In genomic region chr21:43958364-43959158, GRCh38 we compare ENCODE assay signal across 17 cellular contexts. TPM values are rescaled to one million over a fixed set of nuclear protein-coding genes. Genes with fewer than 3 reads are reported as not detected.
DNase-seq lines count a peak whose midpoint lies in the region; ATAC-seq, FAIRE-seq and TF ChIP-seq lines count a peak whose summit lies in the region.
"Had no signal": no experiment of that assay in that cellular context is flagged by ENCODE, and none has a peak within 500 bp of the region (broad histone marks: within the 10 kb centered on the region; RNA-seq: fewer than 3 reads in every experiment).

No MANE protein-coding gene starts in this region.

- H3K4me3 ChIP-seq in HepG2 (replicated peaks in 1 of 3; ENCODE audit: insufficient read depth in 1 of 3, low read depth in 2 of 3, low read length in 3 of 3) (no peak overlapping the region), right lobe of liver (no peak overlapping the region), bronchial epithelial cell (ENCODE audit: low read depth, low read length) (no peak overlapping the region)
- H3K4me3 ChIP-seq: GM23338, PC-9, testis had no signal

- no TSS peak for BruUV-seq in HepG2 (replicated peaks; lab: Mats Ljungman, UMichigan)

- no peak for TF ChIP-seq RAD21 in HepG2 (CRISPR knock-in tag; IDR thresholded peaks at IDR 0.05)

- H3K9me3 ChIP-seq in HepG2 (ENCODE audit: low read length) (no peaks in the 10 kb centered on the region), right lobe of liver (no peaks in the 10 kb centered on the region)
- H3K9me3 ChIP-seq: neutrophil, testis had no signal

- H3K4me1 ChIP-seq in HepG2 (ENCODE audit: insufficient read depth, low read length) = no peaks in the 10 kb centered on the region; the same call in 1 of the 2 replicates
- H3K4me1 ChIP-seq in right lobe of liver = peaks cover 0 to 9% (median 4%) of the 10 kb centered on the region in 4 donors

- 92% methylated on average over 13 of the region's 13 CpGs for WGBS in HepG2 (ENCODE audit: low lambda C conversion rate)
- 84% methylated on average over 13 of the region's 13 CpGs for WGBS in right lobe of liver (ENCODE audit: insufficient coverage, low coverage, low lambda C conversion rate, missing lambda C conversion rate)

- no peak overlapping the region for H3K27ac ChIP-seq in HepG2 (ENCODE audit: extremely low read length, insufficient read depth, low read length)
- H3K27ac ChIP-seq in right lobe of liver = no peak overlapping the region
- H3K27ac ChIP-seq: neutrophil, PC-9, testis had no signal

- no peak overlapping the region for H2AFZ ChIP-seq in HepG2 (ENCODE audit: low read length)
- H2AFZ ChIP-seq: GM23338, PC-9 had no signal

- intact Hi-C loops in HepG2 (cut with micrococcal nuclease; ENCODE audit: unreplicated experiment) (no loop called here), right lobe of liver (cut with DNase I) (no loop called here)

- ATAC-seq in HepG2 (no peak), right lobe of liver (no peak)
- ATAC-seq: activated T-cell treated with anti-CD3 and anti-CD28 coated beads, Interleukin-2, amount 50 U/mL, for 4 hours; left lobe of liver had no signal

- no peaks in the 10 kb centered on the region for H3K79me2 ChIP-seq in HepG2 (ENCODE audit: insufficient read depth, low read length)

- H3K27me3 ChIP-seq in HepG2 (ENCODE audit: control insufficient read depth in 1 of 2, insufficient read depth in 2 of 2, low read length in 2 of 2) (no peaks in the 10 kb centered on the region), right lobe of liver (no peaks in the 10 kb centered on the region), bronchial epithelial cell (ENCODE audit: control insufficient read depth, insufficient read depth, low read length) (no peaks in the 10 kb centered on the region)
- H3K27me3 ChIP-seq: neutrophil, testis had no signal

- no peak overlapping the region for H3K9ac ChIP-seq in HepG2 (ENCODE audit: insufficient read depth, low read depth, low read length)

- POLR2A ChIA-PET in HepG2 (lab: Yijun Ruan, JAX) = no interaction called here

- no peak overlapping the region for H3K4me2 ChIP-seq in HepG2 (ENCODE audit: low read depth, low read length)
- H3K4me2 ChIP-seq: GM23338, PC-9 had no signal

- TF ChIP-seq POLR2A in HepG2 (IDR thresholded peaks at IDR 0.05; ENCODE audit: insufficient read depth in 1 of 2, low read depth in 2 of 2, low read length in 2 of 2) (no peak), right lobe of liver (IDR thresholded peaks at IDR 0.05) (no peak)

- DNase-seq in HepG2 (ENCODE audit: low spot score) (no peak), right lobe of liver (no peak), HTR-8/SVneo (ENCODE audit: insufficient read length, low spot score) (no peak), bronchial epithelial cell (ENCODE audit: low read depth) (no peak), urothelium cell line (ENCODE audit: low spot score) (no peak), T-helper 9 cell (no peak), NCI-H748 (lab: John Stamatoyannopoulos, UW; ENCODE audit: unreplicated experiment) (no peak)
- no peak for DNase-seq in effector CD4-positive, alpha-beta T cell
- DNase-seq: activated CD4-positive, CD25-positive, alpha-beta regulatory T cell; activated T-cell treated with anti-CD3 and anti-CD28 coated beads, Interleukin-2, amount 50 U/mL, for 4 hours; NCI-H1417 treated with DMSO at 0.1 percent for 48 hours; PC-9; stimulated activated CD4-positive, alpha-beta T cell treated with anti-CD3 and anti-CD28 coated beads, Interleukin-12 subunit alpha, Interleukin-12 subunit beta, amount 100 ng/mL, for 4 hours; testis had no signal

- peaks cover 12 to 25% of the 10 kb centered on the region in 2 experiments; a peak in 4 of 5 replicates for H3K36me3 ChIP-seq in HepG2 (replicated peaks in 1 of 2; ENCODE audit: control insufficient read depth in 1 of 2, insufficient read depth in 2 of 2, low read length in 2 of 2)
- peaks cover 0 to 24% (median 8%) of the 10 kb centered on the region in 4 donors for H3K36me3 ChIP-seq in right lobe of liver
- peaks cover 9% of the 10 kb centered on the region for H3K36me3 ChIP-seq in bronchial epithelial cell (ENCODE audit: control insufficient read depth, insufficient read depth, low read length)

- CTCF ChIA-PET in HepG2 (lab: Yijun Ruan, JAX; ENCODE audit: low intra/inter-chr PET ratio, low total read pairs) = no interaction called here

- no peak for TF ChIP-seq EP300 in HepG2 (IDR thresholded peaks at IDR 0.05; ENCODE audit: low read depth in 2 of 2, low read length in 2 of 2)
- no peak for TF ChIP-seq EP300 in HepG2 (CRISPR knock-in tag; IDR thresholded peaks at IDR 0.05; ENCODE audit: borderline replicate concordance)

- no peaks in the 10 kb centered on the region for H4K20me1 ChIP-seq in HepG2 (ENCODE audit: insufficient read depth, low read length)

- in situ Hi-C loops in HepG2 (cut with HindIII; ENCODE audit: extremely low pct_ligation_motif_present, low pct_unique_long_range_greater_than_20kb) = no loop called here

- no peak for TF ChIP-seq CTCF in HepG2 (CRISPR knock-in tag; IDR thresholded peaks at IDR 0.05)
- no peak for TF ChIP-seq CTCF in right lobe of liver (IDR thresholded peaks at IDR 0.05)
- TF ChIP-seq CTCF in bronchial epithelial cell (IDR thresholded peaks at IDR 0.05; ENCODE audit: insufficient read depth, low read length, severe bottlenecking) = no peak

- peak; percentile 66 for FAIRE-seq in HepG2 (lab: Jason Lieb, UNC)
- peak; percentile 99 for FAIRE-seq in HTR-8/SVneo (lab: Jason Lieb, UNC)
- FAIRE-seq in bronchial epithelial cell (lab: Jason Lieb, UNC) = peak; percentile 100
- FAIRE-seq in urothelium cell line (lab: Jason Lieb, UNC) = peak; percentile 98

TF ChIP-seq in HepG2, 621 proteins besides CTCF, POLR2A, EP300 and RAD21 (continues in another document):
- peak; percentile 77 for TF ChIP-seq ZNF646 (CRISPR knock-in tag; IDR thresholded peaks at IDR 0.05)

RNA-seq across cellular contexts. Expression of gene TRAPPC10, which starts 53.5 kb away (rescaled TPM):
- total RNA-seq in HepG2 (2016; rRNA removed; fragmentation: Illumina TruSeq; extraction: Trizol) = 15.2 and 16.5 TPM in 2 replicates
- total RNA-seq in HepG2 (2016; cell fraction: cytosol; rRNA removed; fragmentation: Illumina TruSeq; extraction: Trizol; ENCODE audit: low read depth) = 16.6 and 17.0 TPM in 2 replicates
- total RNA-seq in HepG2 (2016; cell fraction: insoluble cytoplasmic fraction; rRNA removed; fragmentation: Illumina TruSeq; extraction: Trizol) = 12.6 and 17.1 TPM in 2 replicates
- 18.2 and 18.5 TPM in 2 replicates for total RNA-seq in HepG2 (2016; cell fraction: membrane; rRNA removed; fragmentation: Illumina TruSeq; extraction: Trizol)
- 25.8 and 26.3 TPM in 2 replicates for total RNA-seq in HepG2 (2016; cell fraction: nucleus; rRNA removed; fragmentation: Illumina TruSeq; extraction: Trizol)
- 10.6 TPM in 2 replicates for polyA plus RNA-seq in HepG2 (2011; rRNA removed)
- polyA plus RNA-seq in HepG2 (2011; cell fraction: cytosol; rRNA removed) = 6.4 and 7.4 TPM in 2 replicates
- 33.8 and 34.4 TPM in 2 replicates for polyA plus RNA-seq in HepG2 (2011; cell fraction: nucleus; rRNA removed)
- 9.8 and 12.7 TPM in 2 replicates for polyA plus RNA-seq in HepG2 (2012)
- 12.1 and 12.5 TPM in 2 replicates for polyA plus RNA-seq in HepG2 (2016; cell fraction: cytosol; fragmentation: Illumina TruSeq; extraction: Trizol; ENCODE audit: low read depth)
- 9.5 and 11.9 TPM in 2 replicates for polyA plus RNA-seq in HepG2 (2016; cell fraction: insoluble cytoplasmic fraction; fragmentation: Illumina TruSeq; extraction: Trizol; ENCODE audit: low read depth)
- 10.0 and 10.8 TPM in 2 replicates for polyA plus RNA-seq in HepG2 (2016; cell fraction: membrane; fragmentation: Illumina TruSeq; extraction: Trizol; ENCODE audit: low read depth)
- 30.3 and 54.6 TPM in 2 replicates for polyA plus RNA-seq in HepG2 (2016; cell fraction: nucleus; fragmentation: Illumina TruSeq; extraction: Trizol; ENCODE audit: insufficient read depth, low read depth)
- polyA minus RNA-seq in HepG2 (2011; rRNA and poly(A)+ RNA removed; ENCODE audit: low replicate concordance) = 19.6 and 41.6 TPM in 2 replicates
- polyA minus RNA-seq in HepG2 (2011; cell fraction: cytosol; rRNA and poly(A)+ RNA removed) = 6.8 and 7.4 TPM in 2 replicates
- 27.6 and 28.3 TPM in 2 replicates for polyA minus RNA-seq in HepG2 (2011; cell fraction: nucleus; rRNA and poly(A)+ RNA removed)
- 10 to 100 TPM; 15.4 to 25.6 (median 18.4) TPM for total RNA-seq in right lobe of liver
- 16.8 and 21.6 TPM in 2 replicates for total RNA-seq in bronchial epithelial cell
